8 cellular contexts compared by ENCODE assay signal in the genomic region with DNA sequence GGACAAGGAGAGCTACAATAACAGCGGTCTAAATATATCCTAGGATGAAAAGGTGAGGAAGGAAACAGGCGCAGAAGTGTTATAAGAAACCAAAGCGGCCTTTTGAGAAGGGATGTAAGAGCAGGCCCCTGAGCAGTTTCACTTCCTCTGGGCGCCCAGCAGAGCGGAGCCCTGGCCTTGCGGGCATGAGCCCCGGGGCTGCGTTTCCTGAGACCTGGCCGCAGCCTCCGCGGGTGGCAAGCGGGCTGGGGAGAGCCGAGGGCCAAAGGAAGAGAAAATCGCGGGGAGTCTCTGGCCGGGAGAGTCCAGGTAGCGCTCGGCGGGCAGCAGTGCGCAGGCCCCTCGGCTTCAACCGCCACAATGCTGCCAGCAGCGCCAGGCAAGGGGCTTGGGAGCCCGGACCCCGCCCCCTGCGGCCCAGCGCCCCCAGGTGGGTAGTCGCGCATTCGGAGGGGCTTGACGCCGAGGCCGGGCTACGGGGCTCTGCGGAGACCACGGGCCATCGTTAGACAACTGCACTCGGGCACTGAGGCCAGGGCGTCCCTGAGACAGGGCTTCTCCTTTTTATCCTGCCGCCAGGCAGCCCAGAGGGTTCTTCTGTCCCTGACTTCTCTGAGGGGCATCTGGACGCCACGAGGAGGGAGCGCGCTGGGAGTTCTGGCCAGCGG. TPM values are rescaled to one million over a fixed set of nuclear protein-coding genes. Genes with fewer than 3 reads are reported as not detected.
DNase-seq lines count a peak whose midpoint lies in the region; ATAC-seq and TF ChIP-seq lines count a peak whose summit lies in the region.

Gene BANK1, plus strand, starts transcription at position 210 of the 668 bp plus-strand sequence. Its CDS starts 151 bp downstream, at position 361.

- H3K9me3 ChIP-seq in mesodermal cell (ENCODE audit: control insufficient read depth, low read length): no peaks in the 10 kb centered on the region

- in situ Hi-C loops in GM13976 (cut with MboI; ENCODE audit: low sequenced_read_pairs, unreplicated experiment): no loop called here

- H3K4me1 Mint-ChIP-seq in activated CD4-positive, alpha-beta memory T cell treated with anti-CD3 and anti-CD28 coated beads, Interleukin-2, amount 10 ng/mL, durations not matched to agents 7 days and 5 days: peaks cover 19% of the 10 kb centered on the region

- no peaks in the 10 kb centered on the region for H3K36me3 ChIP-seq in mesodermal cell (ENCODE audit: control insufficient read depth, insufficient read depth, low read length)

- WGBS in mesodermal cell (ENCODE audit: insufficient coverage in 2 of 2), 2 experiments: 22 to 28% methylated on average over 35 to 38 of the region's 45 CpGs

- peak within 1 kb of the TSS; percentile 31 for H3K4me3 ChIP-seq in mesodermal cell (ENCODE audit: extremely low read depth, insufficient read depth, low read length, poor library complexity, severe bottlenecking)

- CTCF ChIA-PET in activated CD4-positive, alpha-beta memory T cell treated with anti-CD3 and anti-CD28 coated beads, Interleukin-2, amount 10 ng/mL, durations not matched to agents 7 days and 5 days (lab: Charles Lee): no interaction called here

- peak; percentile 84 for DNase-seq in GM13976 (ENCODE audit: low spot score)
- peak; percentile 89 for DNase-seq in MV-4-11 (lab: John Stamatoyannopoulos, UW)
- peak; percentile 64 for DNase-seq in activated CD4-positive, alpha-beta memory T cell treated with anti-CD3 and anti-CD28 coated beads, Interleukin-2, amount 10 ng/mL, durations not matched to agents 7 days and 5 days
- peak; percentile 60 to 62 for DNase-seq in erythroblast (lab: John Stamatoyannopoulos, UW)
- DNase-seq in middle frontal gyrus (ENCODE audit: extremely low spot score, low spot score): no peak

- peaks cover 45% of the 10 kb centered on the region for H3K27me3 Mint-ChIP-seq in activated CD4-positive, alpha-beta memory T cell treated with anti-CD3 and anti-CD28 coated beads, Interleukin-2, amount 10 ng/mL, durations not matched to agents 7 days and 5 days

- peak; percentile 30 for TF ChIP-seq POLR2A in erythroblast (IDR thresholded peaks at IDR 0.05; ENCODE audit: low read length)

- peaks cover 6% of the 10 kb centered on the region for H3K4me1 ChIP-seq in mesodermal cell (ENCODE audit: control insufficient read depth, insufficient read depth, low read length, poor library complexity, severe bottlenecking)

- POLR2A ChIA-PET in activated CD4-positive, alpha-beta memory T cell treated with anti-CD3 and anti-CD28 coated beads, Interleukin-2, amount 10 ng/mL, durations not matched to agents 7 days and 5 days (lab: Charles Lee): no interaction called here

- ATAC-seq in HG02588 (IDR thresholded peaks at IDR 0.05; ENCODE audit: unreplicated experiment): peak; percentile 100

- H3K27ac ChIP-seq in mesodermal cell (ENCODE audit: low read depth, low read length, severe bottlenecking): no peak within 1 kb of the TSS

- no peaks in the 10 kb centered on the region for H3K36me3 Mint-ChIP-seq in activated CD4-positive, alpha-beta memory T cell treated with anti-CD3 and anti-CD28 coated beads, Interleukin-2, amount 10 ng/mL, durations not matched to agents 7 days and 5 days (ENCODE audit: low read depth)

- H3K27ac Mint-ChIP-seq in activated CD4-positive, alpha-beta memory T cell treated with anti-CD3 and anti-CD28 coated beads, Interleukin-2, amount 10 ng/mL, durations not matched to agents 7 days and 5 days: peak within 1 kb of the TSS; percentile 1

- peaks cover 2% of the 10 kb centered on the region for H3K9me3 Mint-ChIP-seq in activated CD4-positive, alpha-beta memory T cell treated with anti-CD3 and anti-CD28 coated beads, Interleukin-2, amount 10 ng/mL, durations not matched to agents 7 days and 5 days

- TF ChIP-seq CTCF in GM13976 (IDR thresholded peaks at IDR 0.05; ENCODE audit: borderline replicate concordance, control extremely low read depth, extremely low read depth, insufficient read depth, missing control alignments) (peak; percentile 17), subcutaneous adipose tissue (IDR thresholded peaks at IDR 0.05; ENCODE audit: low read depth) (no peak)

- H3K4me3 Mint-ChIP-seq in activated CD4-positive, alpha-beta memory T cell treated with anti-CD3 and anti-CD28 coated beads, Interleukin-2, amount 10 ng/mL, durations not matched to agents 7 days and 5 days: peak within 1 kb of the TSS; percentile 64

RNA-seq across cellular contexts. Expression of gene BANK1, which starts in this region (rescaled TPM):
- total RNA-seq in activated CD4-positive, alpha-beta memory T cell treated with anti-CD3 and anti-CD28 coated beads, Interleukin-2, amount 10 ng/mL, durations not matched to agents 7 days and 5 days: under 1 TPM; 0.33 to 0.68 TPM
- 0.29 TPM for polyA plus RNA-seq in mesodermal cell (2013, experiment 1 of 2)
- 0.15 TPM for polyA plus RNA-seq in mesodermal cell (2013, experiment 2 of 2)
- 10 to 100 TPM in 3 of 4 donors, 1 to 10 TPM in 1; 7.3 to 19.9 (median 13.3) TPM for total RNA-seq in subcutaneous adipose tissue

Comparison
In these comparisons a context has a peak if more than half of its experiments do, and no peak if none do; other contexts are left out.
1. RNA of gene BANK1 (total RNA-seq): 7.3 to 19.9 TPM in subcutaneous adipose tissue; 0.33 to 0.68 TPM in activated CD4-positive, alpha-beta memory T cell treated with anti-CD3 and anti-CD28 coated beads, Interleukin-2, amount 10 ng/mL, durations not matched to agents 7 days and 5 days; every median in the first group is over 4 times any median in the second.
2. Peak in DNase-seq in activated CD4-positive, alpha-beta memory T cell treated with anti-CD3 and anti-CD28 coated beads, Interleukin-2, amount 10 ng/mL, durations not matched to agents 7 days and 5 days; RNA of the gene not detected or under 1 TPM.